In genomic region chr2:62412347-62412742, GRCh38 we compare ENCODE assay signal across 9 cellular contexts.
DNase-seq lines count a peak whose midpoint lies in the region; ATAC-seq and TF ChIP-seq lines count a peak whose summit lies in the region.
"Had no signal": no experiment of that assay in that cellular context is flagged by ENCODE, and none has a peak within 500 bp of the region (broad histone marks: within the 10 kb centered on the region; RNA-seq: fewer than 3 reads in every experiment).

No MANE protein-coding gene starts in this region.

- BruUV-seq in OCI-LY7 (replicated peaks; lab: Mats Ljungman, UMichigan), result no TSS peak

- no peaks in the 10 kb centered on the region for H3K9me3 ChIP-seq in CD8-positive, alpha-beta T cell (ENCODE audit: low read length)
- H3K9me3 ChIP-seq in OCI-LY7 (ENCODE audit: low read length), result no peaks in the 10 kb centered on the region

- CTCF ChIA-PET in CD8-positive, alpha-beta T cell (lab: Charles Lee), result interaction anchor here (0.9 to 4.1 kb wide), 8 partner anchors 10 to 500 kb away, joined by 3 to 45 read pairs (median 5); partner anchors contain the start of gene B3GNT2
- CTCF ChIA-PET in OCI-LY7 (lab: Charles Lee; ENCODE audit: unreplicated experiment), result no interaction called here

- no peaks in the 10 kb centered on the region for H3K36me3 Mint-ChIP-seq in CD8-positive, alpha-beta T cell
- H3K36me3 Mint-ChIP-seq in dendritic cell treated with granulocyte-macrophage colony-stimulating factor and Interleukin-4, amounts not matched to agents 40 ng/mL and 50 ng/mL, for 4 days (ENCODE audit: low read depth), result no peaks in the 10 kb centered on the region
- H3K36me3 Mint-ChIP-seq in nephron (ENCODE audit: low read depth), result no peaks in the 10 kb centered on the region
- H3K36me3 Mint-ChIP-seq: activated naive CD8-positive, alpha-beta T cell treated with anti-CD3 and anti-CD28 coated beads, Interleukin-2, amount 10 ng/mL, durations not matched to agents 7 days and 5 days had no signal

- H3K4me2 ChIP-seq in OCI-LY7 (ENCODE audit: low read length), result no peak overlapping the region

- no peak for DNase-seq in CD8-positive, alpha-beta T cell
- DNase-seq in OCI-LY7 (ENCODE audit: low spot score), result peak; percentile 16
- DNase-seq in KG1 (lab: John Stamatoyannopoulos, UW), result no peak
- DNase-seq in SHP77 treated with DMSO at 0.1 percent for 48 hours (lab: John Stamatoyannopoulos, UW), result no peak

- H3K27me3 ChIP-seq in CD8-positive, alpha-beta T cell (ENCODE audit: insufficient read depth, low read length), result no peaks in the 10 kb centered on the region

- H4K20me1 ChIP-seq in OCI-LY7 (ENCODE audit: insufficient read depth, low read length), result no peaks in the 10 kb centered on the region

- H3K9me3 Mint-ChIP-seq in CD8-positive, alpha-beta T cell, result no peaks in the 10 kb centered on the region
- H3K9me3 Mint-ChIP-seq in dendritic cell treated with granulocyte-macrophage colony-stimulating factor and Interleukin-4, amounts not matched to agents 40 ng/mL and 50 ng/mL, for 4 days, result no peaks in the 10 kb centered on the region
- no peaks in the 10 kb centered on the region for H3K9me3 Mint-ChIP-seq in nephron
- H3K9me3 Mint-ChIP-seq: activated naive CD8-positive, alpha-beta T cell treated with anti-CD3 and anti-CD28 coated beads, Interleukin-2, amount 10 ng/mL, durations not matched to agents 7 days and 5 days had no signal

- H3K4me1 Mint-ChIP-seq in CD8-positive, alpha-beta T cell (ENCODE audit: low read depth), result peaks cover 12% of the 10 kb centered on the region
- peaks cover 30% of the 10 kb centered on the region for H3K4me1 Mint-ChIP-seq in dendritic cell treated with granulocyte-macrophage colony-stimulating factor and Interleukin-4, amounts not matched to agents 40 ng/mL and 50 ng/mL, for 4 days (ENCODE audit: low read depth)
- H3K4me1 Mint-ChIP-seq in nephron, result peaks cover 30% of the 10 kb centered on the region

- H3K4me1 ChIP-seq in CD8-positive, alpha-beta T cell (ENCODE audit: insufficient read depth, low read length), result peaks cover 6% of the 10 kb centered on the region
- H3K4me1 ChIP-seq in OCI-LY7 (ENCODE audit: insufficient read depth, low read length, poor library complexity, severe bottlenecking), result peaks cover 32% of the 10 kb centered on the region

- no peaks in the 10 kb centered on the region for H3K9me2 ChIP-seq in OCI-LY7 (ENCODE audit: insufficient read depth, low read length)

- intact Hi-C loops in CD8-positive, alpha-beta T cell (cut with DNase I, micrococcal nuclease), result loop anchor here (1.0 to 10.0 kb wide), 6 partner anchors 105 to 618 kb away; partner anchors contain the start of genes B3GNT2 (in 2 of the 2) and CCT4 (in 1 of the 2)
- intact Hi-C loops in OCI-LY7 (cut with micrococcal nuclease; ENCODE audit: unreplicated experiment), result loop anchor here (1.0 to 5.0 kb wide), 3 partner anchors 215 to 494 kb away; partner anchors contain the start of gene B3GNT2
- intact Hi-C loops in dendritic cell treated with granulocyte-macrophage colony-stimulating factor and Interleukin-4, amounts not matched to agents 40 ng/mL and 50 ng/mL, for 4 days (cut with micrococcal nuclease), result loop anchor here (1.0 to 10.0 kb wide), 3 partner anchors 218 to 494 kb away; partner anchors contain the start of gene B3GNT2

- H3K27ac ChIP-seq in CD8-positive, alpha-beta T cell (ENCODE audit: low read depth, low read length), result no peak overlapping the region
- no peak overlapping the region for H3K27ac ChIP-seq in OCI-LY7 (ENCODE audit: low read depth, low read length, poor library complexity, severe bottlenecking)

- no peak overlapping the region for H2AFZ ChIP-seq in OCI-LY7 (ENCODE audit: low read length)

- no peaks in the 10 kb centered on the region for H3K79me2 ChIP-seq in OCI-LY7 (ENCODE audit: insufficient read depth, low read depth, low read length)

- TF ChIP-seq CTCF in CD8-positive, alpha-beta T cell (IDR thresholded peaks at IDR 0.05), result no peak
- no peak for TF ChIP-seq CTCF in OCI-LY7 (conservative IDR thresholded peaks at IDR 0.05; ENCODE audit: low read length)
- peak in 1 of 3 experiments; percentile 3 for TF ChIP-seq CTCF in nephron (IDR thresholded peaks at IDR 0.05; ENCODE audit: unreplicated experiment in 3 of 3)

- ATAC-seq in CD8-positive, alpha-beta T cell, result no peak
- no peak for ATAC-seq in GM21786 (IDR thresholded peaks at IDR 0.05; ENCODE audit: unreplicated experiment)
- no peak for ATAC-seq in HG02588 (IDR thresholded peaks at IDR 0.05; ENCODE audit: unreplicated experiment)

- POLR2A ChIA-PET in CD8-positive, alpha-beta T cell (lab: Charles Lee), result no interaction called here
- POLR2A ChIA-PET in OCI-LY7 (lab: Charles Lee), result no interaction called here

- peak overlapping the region; percentile 14 for H3K27ac Mint-ChIP-seq in CD8-positive, alpha-beta T cell
- peak overlapping the region; percentile 70 for H3K27ac Mint-ChIP-seq in dendritic cell treated with granulocyte-macrophage colony-stimulating factor and Interleukin-4, amounts not matched to agents 40 ng/mL and 50 ng/mL, for 4 days
- peak overlapping the region; percentile 50 to 85 (median 77) for H3K27ac Mint-ChIP-seq in nephron

- no peak overlapping the region for H3K4me3 Mint-ChIP-seq in CD8-positive, alpha-beta T cell
- no peak overlapping the region for H3K4me3 Mint-ChIP-seq in dendritic cell treated with granulocyte-macrophage colony-stimulating factor and Interleukin-4, amounts not matched to agents 40 ng/mL and 50 ng/mL, for 4 days
- no peak overlapping the region for H3K4me3 Mint-ChIP-seq in nephron

- H3K36me3 ChIP-seq in CD8-positive, alpha-beta T cell (ENCODE audit: insufficient read depth, low read length), result no peaks in the 10 kb centered on the region
- no peaks in the 10 kb centered on the region for H3K36me3 ChIP-seq in OCI-LY7 (ENCODE audit: insufficient read depth, low read length)

- no peak overlapping the region for H3K4me3 ChIP-seq in CD8-positive, alpha-beta T cell (ENCODE audit: low read depth, low read length)
- no peak overlapping the region for H3K4me3 ChIP-seq in OCI-LY7 (ENCODE audit: low read depth, low read length, poor library complexity, severe bottlenecking)

- H3K27me3 Mint-ChIP-seq in CD8-positive, alpha-beta T cell (ENCODE audit: low read depth), result no peaks in the 10 kb centered on the region
- no peaks in the 10 kb centered on the region for H3K27me3 Mint-ChIP-seq in dendritic cell treated with granulocyte-macrophage colony-stimulating factor and Interleukin-4, amounts not matched to agents 40 ng/mL and 50 ng/mL, for 4 days
- peaks cover 9% of the 10 kb centered on the region for H3K27me3 Mint-ChIP-seq in nephron (ENCODE audit: low read depth)
- H3K27me3 Mint-ChIP-seq: activated naive CD8-positive, alpha-beta T cell treated with anti-CD3 and anti-CD28 coated beads, Interleukin-2, amount 10 ng/mL, durations not matched to agents 7 days and 5 days had no signal

Comparison
In these comparisons a context has a peak if more than half of its experiments do, and no peak if none do; other contexts are left out.
1. H3K27ac Mint-ChIP-seq: peak in every context shown above with its lines; median percentile 77 in nephron; 70 in dendritic cell treated with granulocyte-macrophage colony-stimulating factor and Interleukin-4, amounts not matched to agents 40 ng/mL and 50 ng/mL, for 4 days; 14 in CD8-positive, alpha-beta T cell.